29 cellular contexts compared by ENCODE assay signal in genomic region chr13:112254900-112255299, GRCh38.
"Had no signal": no experiment of that assay in that cellular context is flagged by ENCODE, and none has a peak within 500 bp of the region (broad histone marks: within the 10 kb centered on the region; RNA-seq: fewer than 3 reads in every experiment).

No MANE protein-coding gene starts in this region.

- H3K4me3 Mint-ChIP-seq: activated CD4-positive, alpha-beta memory T cell treated with anti-CD3 and anti-CD28 coated beads for 36 hours; activated CD4-positive, alpha-beta T cell treated with anti-CD3 and anti-CD28 coated beads for 36 hours; activated CD4-positive, alpha-beta T cell treated with anti-CD3 and anti-CD28 coated beads, Interleukin-2, amount 10 ng/mL, durations not matched to agents 24 days and 14 days; activated CD8-positive, alpha-beta T cell treated with anti-CD3 and anti-CD28 coated beads, Interleukin-2, amount 10 ng/mL, durations not matched to agents 7 days and 5 days; activated naive CD4-positive, alpha-beta T cell treated with anti-CD3 and anti-CD28 coated beads for 36 hours; activated naive CD4-positive, alpha-beta T cell treated with anti-CD3 and anti-CD28 coated beads, Interleukin-2, amount 50 U/mL, for 24 hours; activated naive CD8-positive, alpha-beta T cell treated with anti-CD3 and anti-CD28 coated beads, Interleukin-2, amount 50 U/mL, for 24 hours; activated T-cell treated with anti-CD3 and anti-CD28 coated beads, Interleukin-2, amount 50 U/mL, for 4 hours; activated T-helper 1 cell treated with anti-CD3 and anti-CD28 coated beads, Interleukin-12 subunit alpha, Interleukin-12 subunit beta, Interleukin-2, Interleukin-4 antibody, amounts not matched to agents 30 ng/mL and 10 ng/mL and 1 ng/mL, durations not matched to agents 14 hours and 24 hours and 36 hours; endodermal cell; T-helper 17 cell; T-helper 2 cell treated with Interferon-gamma antibody and Interleukin-4, amounts not matched to agents 5 μg/mL and 100 μg/mL, for 36 hours had no signal

- H3K4me1 Mint-ChIP-seq: activated CD4-positive, alpha-beta T cell treated with anti-CD3 and anti-CD28 coated beads for 36 hours; activated CD4-positive, alpha-beta T cell treated with anti-CD3 and anti-CD28 coated beads, Interleukin-2, amount 10 ng/mL, durations not matched to agents 24 days and 14 days; activated naive CD4-positive, alpha-beta T cell treated with anti-CD3 and anti-CD28 coated beads, Interleukin-2, amount 50 U/mL, for 24 hours; activated naive CD8-positive, alpha-beta T cell treated with anti-CD3 and anti-CD28 coated beads for 36 hours; activated naive CD8-positive, alpha-beta T cell treated with anti-CD3 and anti-CD28 coated beads, Interleukin-2, amount 50 U/mL, for 24 hours; endodermal cell; T-helper 17 cell had no signal

- DNase-seq: activated CD4-positive, alpha-beta memory T cell treated with anti-CD3 and anti-CD28 coated beads for 36 hours; activated CD4-positive, alpha-beta T cell treated with anti-CD3 and anti-CD28 coated beads for 36 hours; activated CD4-positive, alpha-beta T cell treated with anti-CD3 and anti-CD28 coated beads, Interleukin-2, amount 10 ng/mL, durations not matched to agents 24 days and 14 days; activated CD4-positive, CD25-positive, alpha-beta regulatory T cell; activated CD4-positive, CD25-positive, alpha-beta regulatory T cell treated with anti-CD3 and anti-CD28 coated beads, Interleukin-2, amount 50 U/mL, for 72 hours; activated CD8-positive, alpha-beta T cell treated with anti-CD3 and anti-CD28 coated beads, Interleukin-2, amount 10 ng/mL, durations not matched to agents 7 days and 5 days; activated effector memory CD4-positive, alpha-beta T cell treated with anti-CD3 and anti-CD28 coated beads, Interleukin-2, amount 50 U/mL, for 16 hours; activated naive CD4-positive, alpha-beta T cell treated with anti-CD3 and anti-CD28 coated beads for 36 hours; activated naive CD8-positive, alpha-beta T cell treated with anti-CD3 and anti-CD28 coated beads for 36 hours; activated naive CD8-positive, alpha-beta T cell treated with anti-CD3 and anti-CD28 coated beads, Interleukin-2, amount 50 U/mL, for 24 hours; activated T-cell treated with anti-CD3 and anti-CD28 coated beads, Interleukin-2, amount 50 U/mL, for 4 hours; amygdala; aorta; body of pancreas; caudate nucleus; effector memory CD4-positive, alpha-beta T cell; endodermal cell; erythroblast; foreskin keratinocyte; gastrocnemius medialis; glutamatergic neuron; T-helper 1 cell; T-helper 17 cell had no signal

- H3K9me3 Mint-ChIP-seq: activated CD4-positive, alpha-beta memory T cell treated with anti-CD3 and anti-CD28 coated beads for 36 hours; activated CD4-positive, alpha-beta T cell treated with anti-CD3 and anti-CD28 coated beads, Interleukin-2, amount 10 ng/mL, durations not matched to agents 24 days and 14 days; activated naive CD4-positive, alpha-beta T cell treated with anti-CD3 and anti-CD28 coated beads for 36 hours; activated naive CD4-positive, alpha-beta T cell treated with anti-CD3 and anti-CD28 coated beads, Interleukin-2, amount 50 U/mL, for 24 hours; activated naive CD8-positive, alpha-beta T cell treated with anti-CD3 and anti-CD28 coated beads for 36 hours; activated naive CD8-positive, alpha-beta T cell treated with anti-CD3 and anti-CD28 coated beads, Interleukin-2, amount 50 U/mL, for 24 hours; activated T-helper 1 cell treated with anti-CD3 and anti-CD28 coated beads, Interleukin-12 subunit alpha, Interleukin-12 subunit beta, Interleukin-2, Interleukin-4 antibody, amounts not matched to agents 30 ng/mL and 10 ng/mL and 1 ng/mL, durations not matched to agents 14 hours and 24 hours and 36 hours; activated T-helper 2 cell treated with anti-CD3 and anti-CD28 coated beads, Interferon-gamma antibody, Interleukin-2, Interleukin-4, amounts not matched to agents 10 μg/mL and 5 μg/mL and 100 μg/mL, durations not matched to agents 14 hours and 24 hours and 36 hours; endodermal cell; T-helper 2 cell treated with Interferon-gamma antibody and Interleukin-4, amounts not matched to agents 5 μg/mL and 100 μg/mL, for 36 hours had no signal

- H3K36me3 Mint-ChIP-seq: activated CD4-positive, alpha-beta memory T cell treated with anti-CD3 and anti-CD28 coated beads for 36 hours; activated naive CD4-positive, alpha-beta T cell treated with anti-CD3 and anti-CD28 coated beads, Interleukin-2, amount 50 U/mL, for 24 hours; activated naive CD8-positive, alpha-beta T cell treated with anti-CD3 and anti-CD28 coated beads for 36 hours had no signal

- H3K4me1 ChIP-seq: adrenal gland, body of pancreas, esophagus muscularis mucosa, foreskin keratinocyte, gastrocnemius medialis had no signal

- H3K27ac Mint-ChIP-seq: activated CD4-positive, alpha-beta memory T cell treated with anti-CD3 and anti-CD28 coated beads for 36 hours; activated CD4-positive, alpha-beta T cell treated with anti-CD3 and anti-CD28 coated beads for 36 hours; activated CD4-positive, alpha-beta T cell treated with anti-CD3 and anti-CD28 coated beads, Interleukin-2, amount 10 ng/mL, durations not matched to agents 24 days and 14 days; activated CD8-positive, alpha-beta T cell treated with anti-CD3 and anti-CD28 coated beads, Interleukin-2, amount 10 ng/mL, durations not matched to agents 7 days and 5 days; activated naive CD4-positive, alpha-beta T cell treated with anti-CD3 and anti-CD28 coated beads for 36 hours; activated naive CD4-positive, alpha-beta T cell treated with anti-CD3 and anti-CD28 coated beads, Interleukin-2, amount 50 U/mL, for 24 hours; activated naive CD8-positive, alpha-beta T cell treated with anti-CD3 and anti-CD28 coated beads for 36 hours; activated naive CD8-positive, alpha-beta T cell treated with anti-CD3 and anti-CD28 coated beads, Interleukin-2, amount 50 U/mL, for 24 hours; activated T-helper 1 cell treated with anti-CD3 and anti-CD28 coated beads, Interleukin-12 subunit alpha, Interleukin-12 subunit beta, Interleukin-2, Interleukin-4 antibody, amounts not matched to agents 30 ng/mL and 10 ng/mL and 1 ng/mL, durations not matched to agents 14 hours and 24 hours and 36 hours; activated T-helper 2 cell treated with anti-CD3 and anti-CD28 coated beads, Interferon-gamma antibody, Interleukin-2, Interleukin-4, amounts not matched to agents 10 μg/mL and 5 μg/mL and 100 μg/mL, durations not matched to agents 14 hours and 24 hours and 36 hours; endodermal cell; T-helper 17 cell; T-helper 2 cell treated with Interferon-gamma antibody and Interleukin-4, amounts not matched to agents 5 μg/mL and 100 μg/mL, for 36 hours had no signal

- H3K36me3 ChIP-seq: adrenal gland, esophagus muscularis mucosa, gastrocnemius medialis had no signal

- H3K9me3 ChIP-seq: adrenal gland, body of pancreas, esophagus muscularis mucosa, gastrocnemius medialis had no signal

- H3K27ac ChIP-seq: adrenal gland, body of pancreas, esophagus muscularis mucosa, foreskin keratinocyte, gastrocnemius medialis had no signal

- H3K27me3 Mint-ChIP-seq: activated CD4-positive, alpha-beta T cell treated with anti-CD3 and anti-CD28 coated beads, Interleukin-2, amount 10 ng/mL, durations not matched to agents 24 days and 14 days; activated naive CD8-positive, alpha-beta T cell treated with anti-CD3 and anti-CD28 coated beads for 36 hours; activated naive CD8-positive, alpha-beta T cell treated with anti-CD3 and anti-CD28 coated beads, Interleukin-2, amount 50 U/mL, for 24 hours had no signal

- H3K4me3 ChIP-seq: adrenal gland, body of pancreas, esophagus muscularis mucosa, gastrocnemius medialis had no signal

- H3K27me3 ChIP-seq: adrenal gland, foreskin keratinocyte, gastrocnemius medialis had no signal

- ATAC-seq: activated CD4-positive, alpha-beta T cell treated with anti-CD3 and anti-CD28 coated beads for 36 hours; activated CD8-positive, alpha-beta T cell treated with anti-CD3 and anti-CD28 coated beads, Interleukin-2, amount 10 ng/mL, durations not matched to agents 7 days and 5 days; activated naive CD8-positive, alpha-beta T cell treated with anti-CD3 and anti-CD28 coated beads, Interleukin-2, amount 50 U/mL, for 24 hours; activated T-cell treated with anti-CD3 and anti-CD28 coated beads, Interleukin-2, amount 50 U/mL, for 4 hours; body of pancreas; foreskin keratinocyte; gastrocnemius medialis; T-helper 17 cell had no signal
